ENCODE assay signal across 28 cellular contexts in the genomic region with DNA sequence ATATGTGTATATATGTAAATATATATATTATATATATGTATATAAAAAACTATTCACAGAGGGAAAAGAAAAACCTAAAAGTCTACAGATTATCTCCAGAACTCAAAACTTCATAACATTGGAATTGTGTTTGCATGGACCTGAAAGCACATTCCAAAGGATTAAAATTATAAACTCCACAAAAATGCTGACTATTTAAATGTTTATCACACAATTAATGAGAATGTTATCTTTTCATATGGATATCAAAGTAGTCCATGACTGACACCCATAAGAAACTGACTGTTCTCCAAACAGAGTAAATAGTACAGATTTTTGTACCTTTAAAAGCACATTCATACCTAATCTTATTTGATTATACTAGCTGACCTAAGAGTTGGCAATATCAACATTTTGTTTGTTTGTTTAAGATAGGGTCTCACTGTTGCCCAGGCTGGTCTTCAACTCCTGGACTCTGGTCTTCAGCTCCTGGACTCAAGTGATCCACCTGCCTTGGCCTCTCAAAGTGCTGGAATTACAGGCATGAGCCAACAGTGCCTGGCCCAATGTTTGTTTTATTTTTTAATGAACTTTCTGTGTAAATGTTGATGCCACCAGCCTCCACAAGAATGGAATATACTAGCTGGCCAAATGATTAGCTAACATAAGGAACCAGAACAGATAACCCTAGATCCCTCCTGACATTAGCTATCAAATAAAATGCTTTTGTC. TPM values are rescaled to one million over a fixed set of nuclear protein-coding genes. Genes with fewer than 3 reads are reported as not detected.
DNase-seq lines count a peak whose midpoint lies in the region; ATAC-seq, FAIRE-seq and TF ChIP-seq lines count a peak whose summit lies in the region.
"Had no signal": no experiment of that assay in that cellular context is flagged by ENCODE, and none has a peak within 500 bp of the region (broad histone marks: within the 10 kb centered on the region; RNA-seq: fewer than 3 reads in every experiment).

No MANE protein-coding gene starts in this region.

- H3K9me1 ChIP-seq in K562 (ENCODE audit: control insufficient read depth, insufficient read depth, low read length) = no peaks in the 10 kb centered on the region

- H3K36me3 ChIP-seq in K562 (ENCODE audit: control insufficient read depth, insufficient read depth, low read length) (no peaks in the 10 kb centered on the region), HepG2 (replicated peaks in 1 of 2; ENCODE audit: control insufficient read depth in 1 of 2, insufficient read depth in 2 of 2, low read length in 2 of 2) (no peaks in the 10 kb centered on the region)

- CTCF ChIA-PET in A549 (lab: Yijun Ruan, JAX) (no interaction called here), K562 (lab: Yijun Ruan, JAX; ENCODE audit: low intra/inter-chr PET ratio) (no interaction called here), HepG2 (lab: Yijun Ruan, JAX; ENCODE audit: low intra/inter-chr PET ratio, low total read pairs) (no interaction called here)

- H3K9me3 ChIP-seq in A549 (no peaks in the 10 kb centered on the region), K562 (replicated peaks; ENCODE audit: control insufficient read depth, insufficient read depth, low read depth, low read length) (no peaks in the 10 kb centered on the region), HepG2 (ENCODE audit: low read length) (no peaks in the 10 kb centered on the region)
- H3K9me3 ChIP-seq: SK-N-SH had no signal

- DNase-seq in A549 (ENCODE audit: low read depth in 1 of 2, low spot score in 1 of 2) (no peak), K562 (ENCODE audit: extremely low read depth in 1 of 4, low spot score in 3 of 4) (no peak), HepG2 (ENCODE audit: low spot score) (no peak), retinal pigment epithelial cell (ENCODE audit: low read depth) (peak; percentile 29), cerebellum (ENCODE audit: low spot score) (no peak), SW480 (ENCODE audit: low spot score) (no peak), SIG-M5 treated with dmso at 0.1 percent for 504 hours (lab: John Stamatoyannopoulos, UW; ENCODE audit: unreplicated experiment) (no peak)
- DNase-seq: AML-193; CD4-positive, alpha-beta T cell; DMS53; GDM1; H9; KG1; NCI-H1048; NCI-H1417; NCI-H187; NCI-H2081 treated with DMSO at 0.1 percent for 48 hours; NCI-H2171; NCI-H345; NCI-H524; NCI-H774; SIG-M5; SK-N-SH had no signal

- TF ChIP-seq RAD21 in A549 (conservative IDR thresholded peaks at IDR 0.05 in 1 of 2, IDR thresholded peaks at IDR 0.05 in 1 of 2) (no peak), K562 (CRISPR knock-in tag; conservative IDR thresholded peaks at IDR 0.05 in 1 of 2, IDR thresholded peaks at IDR 0.05 in 1 of 2) (no peak), HepG2 (CRISPR knock-in tag; IDR thresholded peaks at IDR 0.05) (no peak)

- BruUV-seq in K562 (replicated peaks; lab: Mats Ljungman, UMichigan) (no TSS peak), HepG2 (replicated peaks; lab: Mats Ljungman, UMichigan) (no TSS peak)

- intact Hi-C loops in K562 (cut with micrococcal nuclease) = no loop called here
- intact Hi-C loops in HepG2 (cut with micrococcal nuclease; ENCODE audit: unreplicated experiment) = no loop called here

- H3K9ac ChIP-seq in K562 (ENCODE audit: insufficient read depth in 1 of 2, low read depth in 2 of 2, low read length in 2 of 2) = no peak overlapping the region
- H3K9ac ChIP-seq in HepG2 (ENCODE audit: insufficient read depth, low read depth, low read length) = no peak overlapping the region
- H3K9ac ChIP-seq: BLaER1 treated with 17β-estradiol and CSF1 and Interleukin-3, amounts not matched to agents 10 nM and 100 nM; SK-N-SH had no signal

- H3K4me1 ChIP-seq in A549 = no peaks in the 10 kb centered on the region
- H3K4me1 ChIP-seq in K562 (replicated peaks in 1 of 2; ENCODE audit: control insufficient read depth in 2 of 2, insufficient read depth in 2 of 2, low read length in 2 of 2) = peaks cover 0 to 2% of the 10 kb centered on the region in 2 experiments; a peak in 3 of 5 replicates
- no peaks in the 10 kb centered on the region for H3K4me1 ChIP-seq in HepG2 (ENCODE audit: insufficient read depth, low read length)

- TF ChIP-seq EP300 in A549 (IDR thresholded peaks at IDR 0.05) (no peak), K562 (IDR thresholded peaks at IDR 0.05; ENCODE audit: low read length) (no peak), HepG2 (IDR thresholded peaks at IDR 0.05; ENCODE audit: low read depth in 2 of 2, low read length in 2 of 2) (no peak), HepG2 (CRISPR knock-in tag; IDR thresholded peaks at IDR 0.05; ENCODE audit: borderline replicate concordance) (no peak)

- H4K20me1 ChIP-seq in K562 (replicated peaks; ENCODE audit: control insufficient read depth, insufficient read depth, low read length) = no peaks in the 10 kb centered on the region
- H4K20me1 ChIP-seq in HepG2 (ENCODE audit: insufficient read depth, low read length) = no peaks in the 10 kb centered on the region
- H4K20me1 ChIP-seq: BLaER1 treated with 17β-estradiol and CSF1 and Interleukin-3, amounts not matched to agents 10 nM and 100 nM had no signal

- H3K79me2 ChIP-seq in K562 (ENCODE audit: control insufficient read depth, insufficient read depth, low read length) (no peaks in the 10 kb centered on the region), HepG2 (ENCODE audit: insufficient read depth, low read length) (no peaks in the 10 kb centered on the region)

- in situ Hi-C loops in K562 (cut with MboI) = no loop called here
- in situ Hi-C loops in HepG2 (cut with HindIII; ENCODE audit: extremely low pct_ligation_motif_present, low pct_unique_long_range_greater_than_20kb) = no loop called here

- H3K27me3 ChIP-seq in K562 (ENCODE audit: control insufficient read depth in 2 of 2, insufficient read depth in 2 of 2, low read length in 2 of 2) (no peaks in the 10 kb centered on the region), HepG2 (ENCODE audit: control insufficient read depth in 1 of 2, insufficient read depth in 2 of 2, low read length in 2 of 2) (no peaks in the 10 kb centered on the region)
- H3K27me3 ChIP-seq: BLaER1 treated with 17β-estradiol and CSF1 and Interleukin-3, amounts not matched to agents 10 nM and 100 nM had no signal

- FAIRE-seq in A549 (lab: Jason Lieb, UNC) (no peak), K562 (lab: Jason Lieb, UNC) (no peak), HepG2 (lab: Jason Lieb, UNC) (no peak)
- FAIRE-seq: GM12878, RCC 7860 had no signal

- TF ChIP-seq POLR2A in A549 (IDR thresholded peaks at IDR 0.05; ENCODE audit: low read length) (no peak), K562 (conservative IDR thresholded peaks at IDR 0.05) (no peak), HepG2 (IDR thresholded peaks at IDR 0.05; ENCODE audit: insufficient read depth in 1 of 2, low read depth in 2 of 2, low read length in 2 of 2) (no peak)

- POLR2A ChIA-PET in A549 (lab: Yijun Ruan, JAX) (no interaction called here), K562 (lab: Yijun Ruan, JAX) (no interaction called here), HepG2 (lab: Yijun Ruan, JAX) (no interaction called here)

- TF ChIP-seq CTCF in A549 (IDR thresholded peaks at IDR 0.05) (no peak), K562 (IDR thresholded peaks at IDR 0.05 in 2 of 3, conservative IDR thresholded peaks at IDR 0.05 in 1 of 3; ENCODE audit: insufficient read depth in 2 of 3, low read depth in 1 of 3, low read length in 3 of 3) (no peak), HepG2 (CRISPR knock-in tag; IDR thresholded peaks at IDR 0.05) (no peak), retinal pigment epithelial cell (conservative IDR thresholded peaks at IDR 0.05; ENCODE audit: low read depth, low read length) (no peak)

- H3K27ac ChIP-seq in A549 (no peak overlapping the region), K562 (ENCODE audit: extremely low read depth, low read depth, low read length) (no peak overlapping the region), HepG2 (ENCODE audit: extremely low read length, insufficient read depth, low read length) (no peak overlapping the region)
- H3K27ac ChIP-seq: BLaER1 treated with 17β-estradiol and CSF1 and Interleukin-3, amounts not matched to agents 10 nM and 100 nM had no signal

- H3K4me3 ChIP-seq in A549 (no peak overlapping the region), K562 (no peak overlapping the region), HepG2 (replicated peaks in 1 of 3; ENCODE audit: insufficient read depth in 1 of 3, low read depth in 2 of 3, low read length in 3 of 3) (no peak overlapping the region), retinal pigment epithelial cell (ENCODE audit: low read length) (no peak overlapping the region)
- H3K4me3 ChIP-seq: BLaER1 treated with 17β-estradiol and CSF1 and Interleukin-3, amounts not matched to agents 10 nM and 100 nM; GM12878; GM23338 had no signal

- no peak for ATAC-seq in A549
- ATAC-seq in K562 = no peak
- ATAC-seq in HepG2 = no peak
- ATAC-seq in GM21723 (IDR thresholded peaks at IDR 0.05; ENCODE audit: unreplicated experiment) = no peak
- ATAC-seq: GM12878, GM23338 had no signal

- H3K4me2 ChIP-seq in A549 = no peak overlapping the region
- no peak overlapping the region for H3K4me2 ChIP-seq in K562 (ENCODE audit: insufficient read depth, low read length)
- H3K4me2 ChIP-seq in HepG2 (ENCODE audit: low read depth, low read length) = no peak overlapping the region
- H3K4me2 ChIP-seq: BLaER1 treated with 17β-estradiol and CSF1 and Interleukin-3, amounts not matched to agents 10 nM and 100 nM; GM23338; SK-N-SH had no signal

- H2AFZ ChIP-seq in K562 (ENCODE audit: low read depth, low read length) (no peak overlapping the region), HepG2 (ENCODE audit: low read length) (no peak overlapping the region)
- H2AFZ ChIP-seq: GM23338 had no signal

RNA-seq across cellular contexts. Expression of a gene that starts 50.0 kb away (rescaled TPM):
- polyA plus RNA-seq in A549 (2011; rRNA removed) (19.0 and 20.4 TPM in 2 replicates), A549 (2017; fragmentation: RNase III; extraction: RNeasy Plus Mini Kit Qiagen cat#74134 plus additional on column Dnase treatment) (12.9 to 15.8 TPM (median 14.1 TPM) in 3 replicates), K562 (2011; rRNA removed) (19.6 and 26.7 TPM in 2 replicates), K562 (2014; fragmentation: Illumina TruSeq; extraction: Trizol) (17.3 and 21.1 TPM in 2 replicates), K562 (2014; fragmentation: Nextera tagmentation; extraction: Ambion mirVana) (10 to 100 TPM in 1 of 2 experiments, 1 to 10 TPM in 1; 8.2 to 10.1 TPM), K562 (2014; rRNA removed) (14.1 and 15.6 TPM in 2 replicates), HepG2 (2011; rRNA removed) (0.13 and 0.22 TPM in 2 replicates)
- 6.4 and 8.0 TPM in 2 replicates for polyA plus RNA-seq in A549 (2012; cell fraction: cytosol; rRNA removed)
- 5.1 and 5.9 TPM in 2 replicates for polyA plus RNA-seq in A549 (2012; cell fraction: nucleus; rRNA removed)
- 9.4 and 10.4 TPM in 2 replicates for polyA minus RNA-seq in A549 (2011; rRNA and poly(A)+ RNA removed)
- 14.1 and 21.4 TPM in 2 replicates for total RNA-seq in K562 (2011; cell fraction: chromatin; rRNA removed; ENCODE audit: low replicate concordance)
- total RNA-seq in K562 (2011; cell fraction: nucleolus; rRNA removed) = 21.0 and 22.1 TPM in 2 replicates
- total RNA-seq in K562 (2011; cell fraction: nucleoplasm; rRNA removed) = 26.5 and 37.0 TPM in 2 replicates
- total RNA-seq in K562 (2014; rRNA removed) (23.4 and 25.0 TPM in 2 replicates), K562 (2014; rRNA removed; fragmentation: Illumina TruSeq; extraction: Trizol) (30.3 and 34.8 TPM in 2 replicates), K562 (2015; rRNA removed; fragmentation: Illumina TruSeq; extraction: Trizol) (21.6 and 26.3 TPM in 2 replicates), K562 (2021) (26.1 and 27.0 TPM in 2 replicates), HepG2 (2016; rRNA removed; fragmentation: Illumina TruSeq; extraction: Trizol) (0.38 and 0.41 TPM in 2 replicates), cerebellum (8.7 TPM)
- polyA plus RNA-seq in K562 (2011; cell fraction: cytosol; rRNA removed) = 11.6 and 14.2 TPM in 2 replicates
- 5.8 and 8.1 TPM in 2 replicates for polyA plus RNA-seq in K562 (2011; cell fraction: nucleus; rRNA removed)
- 15.9 and 26.6 TPM in 2 replicates for polyA plus RNA-seq in K562 (2012)
- polyA minus RNA-seq in K562 (2011; rRNA and poly(A)+ RNA removed) = 33.1 and 39.5 TPM in 2 replicates
- 15.0 and 20.7 TPM in 2 replicates for polyA minus RNA-seq in K562 (2011; cell fraction: cytosol; rRNA and poly(A)+ RNA removed)
- 6.6 and 10.2 TPM in 2 replicates for polyA minus RNA-seq in K562 (2011; cell fraction: nucleus; rRNA and poly(A)+ RNA removed)
- total RNA-seq in HepG2 (2016; cell fraction: cytosol; rRNA removed; fragmentation: Illumina TruSeq; extraction: Trizol; ENCODE audit: low read depth) = 0.18 and 0.81 TPM in 2 replicates
- total RNA-seq in HepG2 (2016; cell fraction: insoluble cytoplasmic fraction; rRNA removed; fragmentation: Illumina TruSeq; extraction: Trizol) = 0.48 and 1.2 TPM in 2 replicates
- total RNA-seq in HepG2 (2016; cell fraction: membrane; rRNA removed; fragmentation: Illumina TruSeq; extraction: Trizol) = 0.31 and 0.40 TPM in 2 replicates
- 0.44 and 0.50 TPM in 2 replicates for total RNA-seq in HepG2 (2016; cell fraction: nucleus; rRNA removed; fragmentation: Illumina TruSeq; extraction: Trizol)
- polyA plus RNA-seq in HepG2 (2011; cell fraction: cytosol; rRNA removed) = 0.13 and 0.22 TPM in 2 replicates
- 0.03 and 0.05 TPM in 2 replicates for polyA plus RNA-seq in HepG2 (2011; cell fraction: nucleus; rRNA removed)
- 0.19 and 0.30 TPM in 2 replicates for polyA plus RNA-seq in HepG2 (2012)
- 0.03 and 0.06 TPM in 2 replicates for polyA plus RNA-seq in HepG2 (2016; cell fraction: cytosol; fragmentation: Illumina TruSeq; extraction: Trizol; ENCODE audit: low read depth)
- polyA plus RNA-seq in HepG2 (2016; cell fraction: insoluble cytoplasmic fraction; fragmentation: Illumina TruSeq; extraction: Trizol; ENCODE audit: low read depth) = 0.26 and 0.64 TPM in 2 replicates
- 0.09 TPM in 2 replicates for polyA plus RNA-seq in HepG2 (2016; cell fraction: membrane; fragmentation: Illumina TruSeq; extraction: Trizol; ENCODE audit: low read depth)
- 0.37 and 0.75 TPM in 2 replicates for polyA plus RNA-seq in HepG2 (2016; cell fraction: nucleus; fragmentation: Illumina TruSeq; extraction: Trizol; ENCODE audit: insufficient read depth, low read depth)
- polyA minus RNA-seq in HepG2 (2011; rRNA and poly(A)+ RNA removed; ENCODE audit: low replicate concordance) = 0.40 and 220 TPM in 2 replicates
- polyA minus RNA-seq in HepG2 (2011; cell fraction: cytosol; rRNA and poly(A)+ RNA removed) = 0.35 and 1.1 TPM in 2 replicates
- polyA minus RNA-seq in HepG2 (2011; cell fraction: nucleus; rRNA and poly(A)+ RNA removed) = 0.25 and 0.39 TPM in 2 replicates
